ENCODE assay signal across 8 cellular contexts in genomic region chr1:26472901-26473845, GRCh38. TPM values are rescaled to one million over a fixed set of nuclear protein-coding genes. Genes with fewer than 3 reads are reported as not detected.
DNase-seq lines count a peak whose midpoint lies in the region; ATAC-seq and TF ChIP-seq lines count a peak whose summit lies in the region.

No MANE protein-coding gene starts in this region.

- no peak overlapping the region for H4K8ac ChIP-seq in trophoblast cell (ENCODE audit: low read depth, low read length)

- ATAC-seq in HG02840 (IDR thresholded peaks at IDR 0.05; ENCODE audit: low FRiP score, unreplicated experiment), result peak; percentile 77
- ATAC-seq in T-cell (replicated peaks in 1 of 4), result peak; percentile 75 to 84 (median 80)
- ATAC-seq in heart left ventricle, result peak; percentile 84 to 89 (median 85)

- H3K4me1 ChIP-seq in adrenal gland (replicated peaks in 1 of 2) (peaks cover 19 to 52% of the 10 kb centered on the region in 2 donors), heart left ventricle (peaks cover 0 to 41% (median 33%) of the 10 kb centered on the region in 12 donors), trophoblast cell (ENCODE audit: control insufficient read depth in 1 of 2, insufficient read depth in 2 of 2, low read length in 2 of 2) (peaks cover 5 to 10% of the 10 kb centered on the region in 2 experiments), tibial artery (peaks cover 0 to 30% (median 24%) of the 10 kb centered on the region in 4 donors)

- no peak overlapping the region for H3K18ac ChIP-seq in trophoblast cell (ENCODE audit: low read length)

- peaks cover 5% of the 10 kb centered on the region for H3K79me2 ChIP-seq in trophoblast cell (ENCODE audit: control insufficient read depth, insufficient read depth, low read length, poor library complexity)

- no peak overlapping the region for H4K12ac ChIP-seq in trophoblast cell (ENCODE audit: low read depth, low read length)

- H3K9ac ChIP-seq in trophoblast cell (ENCODE audit: low read length), result no peak overlapping the region

- peaks cover 0 to 39% of the 10 kb centered on the region in 2 donors for H3K36me3 ChIP-seq in adrenal gland (replicated peaks in 1 of 2)
- H3K36me3 ChIP-seq in heart left ventricle, result peaks cover 0 to 61% (median 54%) of the 10 kb centered on the region in 9 donors
- peaks cover 14 to 39% of the 10 kb centered on the region in 2 experiments for H3K36me3 ChIP-seq in trophoblast cell (ENCODE audit: control insufficient read depth in 1 of 2, insufficient read depth in 2 of 2, low read length in 2 of 2)
- H3K36me3 ChIP-seq in tibial artery, result peaks cover 32 to 49% (median 36%) of the 10 kb centered on the region in 3 donors

- POLR2A ChIA-PET in T-cell (lab: Charles Lee), result no interaction called here

- no peak overlapping the region for H2AFZ ChIP-seq in trophoblast cell (ENCODE audit: insufficient read depth, low read length, poor library complexity)

- H3K9me3 ChIP-seq in adrenal gland (replicated peaks in 1 of 3) (no peaks in the 10 kb centered on the region), heart left ventricle (no peaks in the 10 kb centered on the region), trophoblast cell (ENCODE audit: insufficient read depth, low read depth, low read length) (no peaks in the 10 kb centered on the region), tibial artery (no peaks in the 10 kb centered on the region)

- H3K27ac ChIP-seq in adrenal gland (peak overlapping the region; percentile 97 to 100 (median 99)), heart left ventricle (peak overlapping the region; percentile 92 to 100 (median 100)), trophoblast cell (ENCODE audit: low read depth, low read length) (peak overlapping the region; percentile 100), tibial artery (peak overlapping the region; percentile 99 to 100)

- peaks cover 49 to 54% (median 54%) of the 10 kb centered on the region in 3 donors for H3K4me1 Mint-ChIP-seq in T-cell

- TF ChIP-seq CTCF in GM12865 (IDR thresholded peaks at IDR 0.05; ENCODE audit: insufficient read depth, low read depth, low read length, missing control alignments) (no peak), adrenal gland (IDR thresholded peaks at IDR 0.05) (no peak), heart left ventricle (IDR thresholded peaks at IDR 0.05) (no peak), tibial artery (IDR thresholded peaks at IDR 0.05) (no peak)

- no peak overlapping the region for H3K14ac ChIP-seq in trophoblast cell (ENCODE audit: low read length)

- no peak overlapping the region for H2BK12ac ChIP-seq in trophoblast cell (ENCODE audit: low read length)

- peaks cover 28% of the 10 kb centered on the region for H3K36me3 Mint-ChIP-seq in T-cell

- H3K9me3 Mint-ChIP-seq in T-cell, result no peaks in the 10 kb centered on the region

- H3K23ac ChIP-seq in trophoblast cell (ENCODE audit: low read length), result no peak overlapping the region

- peak overlapping the region; percentile 57 for H3K4me2 ChIP-seq in trophoblast cell (ENCODE audit: low read length)

- H3K4me3 ChIP-seq in GM12865 (ENCODE audit: low read depth, low read length), result peak overlapping the region; percentile 73
- H3K4me3 ChIP-seq in adrenal gland, result peak overlapping the region in 2 of 4 donors; percentile 93 to 95
- peak overlapping the region; percentile 61 to 100 (median 92) for H3K4me3 ChIP-seq in heart left ventricle
- H3K4me3 ChIP-seq in trophoblast cell (ENCODE audit: low read depth, low read length), result peak overlapping the region; percentile 99
- peak overlapping the region; percentile 95 to 99 for H3K4me3 ChIP-seq in tibial artery

- H3K4ac ChIP-seq in trophoblast cell (ENCODE audit: low read depth, low read length), result peak overlapping the region; percentile 39

- H2BK120ac ChIP-seq in trophoblast cell (ENCODE audit: insufficient read depth, low read length, poor library complexity), result no peak overlapping the region

- 2 to 8% (median 4%) methylated on average over 27 to 71 of the region's 71 CpGs for WGBS in adrenal gland, 4 donors
- WGBS in heart left ventricle, 4 donors, result 5 to 8% (median 6%) methylated on average over 49 to 71 of the region's 71 CpGs
- WGBS in trophoblast cell (ENCODE audit: extremely low coverage, insufficient coverage, insufficient read length), result no CpG with 5 or more reads among the region's 71 CpGs

- no peak overlapping the region for H2BK5ac ChIP-seq in trophoblast cell (ENCODE audit: low read depth, low read length, poor library complexity)

- peak; percentile 96 for DNase-seq in GM12865 (ENCODE audit: low read depth)
- DNase-seq in NCI-H1436 treated with DMSO at 0.1 percent for 48 hours (lab: John Stamatoyannopoulos, UW), result peak; percentile 36
- DNase-seq in T-cell, result peak; percentile 89 to 98 (median 94)
- DNase-seq in adrenal gland, result peak; percentile 96 to 98 (median 97)
- peak; percentile 96 to 99 (median 97) for DNase-seq in heart left ventricle
- peak; percentile 95 to 99 for DNase-seq in trophoblast cell
- peak; percentile 95 to 98 for DNase-seq in tibial artery

- H3K4me3 Mint-ChIP-seq in T-cell, result peak overlapping the region; percentile 87 to 90 (median 88)

- TF ChIP-seq POLR2A in adrenal gland (IDR thresholded peaks at IDR 0.05) (peak in 1 of 2 donors; percentile 69), heart left ventricle (IDR thresholded peaks at IDR 0.05) (peak in 1 of 2 donors; percentile 43)

- peaks cover 7% of the 10 kb centered on the region for H3K79me1 ChIP-seq in trophoblast cell (ENCODE audit: low read length)

- H3K27ac Mint-ChIP-seq in T-cell, result peak overlapping the region; percentile 85 to 87

- H3K27me3 ChIP-seq in adrenal gland, result no peaks in the 10 kb centered on the region
- no peaks in the 10 kb centered on the region for H3K27me3 ChIP-seq in heart left ventricle
- H3K27me3 ChIP-seq in trophoblast cell (ENCODE audit: insufficient read depth, low read length), result no peaks in the 10 kb centered on the region
- H3K27me3 ChIP-seq in tibial artery, result no peaks in the 10 kb centered on the region

- no peaks in the 10 kb centered on the region for H3K27me3 Mint-ChIP-seq in T-cell

- no peak overlapping the region for H2AK5ac ChIP-seq in trophoblast cell (ENCODE audit: low read length)

- CTCF ChIA-PET in T-cell (lab: Charles Lee), result interaction anchor here (0.6 to 2.2 kb wide), 2 partner anchors 27 to 315 kb away, joined by 3 to 8 read pairs; partner anchors contain the start of gene PIGV (in 1 of the 2)

- H4K91ac ChIP-seq in trophoblast cell (ENCODE audit: low read depth, low read length), result peak overlapping the region; percentile 100

- intact Hi-C loops in adrenal gland (cut with DNase I), result no loop called here
- intact Hi-C loops in heart left ventricle (cut with DNase I), result loop anchor here in 3 of 10 donors (2.0 to 5.0 kb wide), 3 partner anchors 28 to 41 kb away; partner anchors contain the start of gene DHDDS (in 2 of the 3)
- intact Hi-C loops in tibial artery (cut with DNase I; ENCODE audit: low total_unique reads), result no loop called here

RNA-seq across cellular contexts. Expression of gene HMGN2, which starts 0.9 kb away (rescaled TPM):
- total RNA-seq in T-cell (100 to 1,000 TPM; 310 to 341 (median 325) TPM), adrenal gland (100 to 1,000 TPM; 118 to 390 (median 289) TPM), heart left ventricle (100 to 1,000 TPM in 7 of 9 donors, 10 to 100 TPM in 2; 66.3 to 256 (median 123) TPM)
- polyA plus RNA-seq in adrenal gland (100 to 1,000 TPM; 313 to 415 (median 404) TPM), heart left ventricle (100 to 1,000 TPM; 116 to 154 TPM)
- polyA plus RNA-seq in trophoblast cell (2013), result 468 and 486 TPM in 2 replicates

RNA-seq across cellular contexts. Expression of gene DHDDS, which starts 41.1 kb away (rescaled TPM):
- 10 to 100 TPM; 34.9 to 48.2 (median 42.9) TPM for total RNA-seq in T-cell
- 10 to 100 TPM; 33.2 to 64.9 (median 43.7) TPM for total RNA-seq in adrenal gland
- 10 to 100 TPM; 24.0 to 77.2 (median 31.5) TPM for polyA plus RNA-seq in adrenal gland
- 10 to 100 TPM; 14.1 to 45.0 (median 29.9) TPM for total RNA-seq in heart left ventricle
- polyA plus RNA-seq in heart left ventricle, result 10 to 100 TPM; 22.0 to 44.6 TPM
- polyA plus RNA-seq in trophoblast cell (2013), result 46.2 and 49.7 TPM in 2 replicates

RNA-seq across cellular contexts. Expression of gene RPS6KA1, which starts 56.4 kb away (rescaled TPM):
- total RNA-seq in T-cell (100 to 1,000 TPM in 3 of 5 donors, 10 to 100 TPM in 2; 85.8 to 123 (median 101) TPM), adrenal gland (10 to 100 TPM; 37.7 to 50.5 (median 40.1) TPM), heart left ventricle (10 to 100 TPM in 2 of 9 donors, 1 to 10 TPM in 7; 1.1 to 24.4 (median 3.8) TPM)
- polyA plus RNA-seq in adrenal gland (10 to 100 TPM; 17.1 to 45.8 (median 28.4) TPM), heart left ventricle (1 to 10 TPM; 1.6 to 3.5 TPM)
- polyA plus RNA-seq in trophoblast cell (2013), result 45.7 and 48.1 TPM in 2 replicates

Comparison
In these comparisons a context has a peak if more than half of its experiments do, and no peak if none do; other contexts are left out.
1. DNase-seq: peak in every context shown above with its lines; median percentile 97 in adrenal gland; 97 in heart left ventricle; 97 in trophoblast cell; 96 in tibial artery; 96 in GM12865; 94 in T-cell; 36 in NCI-H1436 treated with DMSO at 0.1 percent for 48 hours.